In genomic region chr4:179110356-179110755, GRCh38 we compare ENCODE assay signal across 15 cellular contexts.
A peak's percentile ranks its signal among the peaks of the same experiment; 100 is the strongest.
DNase-seq lines count a peak whose midpoint lies in the region; ATAC-seq and TF ChIP-seq lines count a peak whose summit lies in the region.
"Had no signal": no experiment of that assay in that cellular context is flagged by ENCODE, and none has a peak within 500 bp of the region (broad histone marks: within the 10 kb centered on the region; RNA-seq: fewer than 3 reads in every experiment).

No MANE protein-coding gene starts in this region.

- no peaks in the 10 kb centered on the region for H3K27me3 ChIP-seq in heart right ventricle
- H3K27me3 ChIP-seq: thyroid gland had no signal

- intact Hi-C loops in heart right ventricle (cut with DNase I) = no loop called here

- in situ Hi-C loops in astrocyte of the spinal cord (cut with HindIII; ENCODE audit: low sequenced_read_pairs) = no loop called here

- DNase-seq in EL (peak; percentile 1), NCI-H524 treated with DMSO at 0.1 percent for 48 hours (lab: John Stamatoyannopoulos, UW) (peak; percentile 81), astrocyte of the spinal cord (ENCODE audit: low read depth, low spot score) (peak; percentile 97), kidney tubule cell (ENCODE audit: low spot score) (peak; percentile 88), hepatic stellate cell (ENCODE audit: low spot score) (no peak), RPMI8226 (no peak), heart right ventricle (no peak)
- DNase-seq: activated CD4-positive, alpha-beta T cell treated with anti-CD3 and anti-CD28 coated beads, Interleukin-2, amount 10 ng/mL, durations not matched to agents 7 days and 5 days; aorta; DND-41; KG1; NCI-H1436; NCI-H510A; thyroid gland had no signal

- WGBS in heart right ventricle, 2 donors = 71 to 82% methylated on average over 2 of the region's 2 CpGs

- no peak overlapping the region for H3K27ac ChIP-seq in heart right ventricle
- H3K27ac ChIP-seq: thyroid gland had no signal

- ATAC-seq in HG02884 (IDR thresholded peaks at IDR 0.05; ENCODE audit: unreplicated experiment) (no peak), heart right ventricle (no peak)

- no peaks in the 10 kb centered on the region for H3K36me3 ChIP-seq in heart right ventricle
- H3K36me3 ChIP-seq: thyroid gland had no signal

- TF ChIP-seq CTCF in astrocyte of the spinal cord (IDR thresholded peaks at IDR 0.05; ENCODE audit: low read depth, low read length) (no peak), heart right ventricle (IDR thresholded peaks at IDR 0.05) (no peak)

- no peak overlapping the region for H3K4me3 ChIP-seq in astrocyte of the spinal cord (ENCODE audit: low read depth, low read length)
- no peak overlapping the region for H3K4me3 ChIP-seq in heart right ventricle
- H3K4me3 ChIP-seq: thyroid gland had no signal

- peaks cover 0 to 8% (median 0%) of the 10 kb centered on the region in 11 donors for H3K9me3 ChIP-seq in heart right ventricle
- H3K9me3 ChIP-seq: thyroid gland had no signal

- no peaks in the 10 kb centered on the region for H3K4me1 ChIP-seq in heart right ventricle
- H3K4me1 ChIP-seq: thyroid gland had no signal

Comparison
In these comparisons a context has a peak if more than half of its experiments do, and no peak if none do; other contexts are left out.
1. DNase-seq: peak in EL (single experiment), NCI-H524 treated with DMSO at 0.1 percent for 48 hours (single experiment), astrocyte of the spinal cord (single experiment) and kidney tubule cell (single experiment); none in hepatic stellate cell (single experiment), RPMI8226 (single experiment) and heart right ventricle (0 of 2).